In the genomic region with DNA sequence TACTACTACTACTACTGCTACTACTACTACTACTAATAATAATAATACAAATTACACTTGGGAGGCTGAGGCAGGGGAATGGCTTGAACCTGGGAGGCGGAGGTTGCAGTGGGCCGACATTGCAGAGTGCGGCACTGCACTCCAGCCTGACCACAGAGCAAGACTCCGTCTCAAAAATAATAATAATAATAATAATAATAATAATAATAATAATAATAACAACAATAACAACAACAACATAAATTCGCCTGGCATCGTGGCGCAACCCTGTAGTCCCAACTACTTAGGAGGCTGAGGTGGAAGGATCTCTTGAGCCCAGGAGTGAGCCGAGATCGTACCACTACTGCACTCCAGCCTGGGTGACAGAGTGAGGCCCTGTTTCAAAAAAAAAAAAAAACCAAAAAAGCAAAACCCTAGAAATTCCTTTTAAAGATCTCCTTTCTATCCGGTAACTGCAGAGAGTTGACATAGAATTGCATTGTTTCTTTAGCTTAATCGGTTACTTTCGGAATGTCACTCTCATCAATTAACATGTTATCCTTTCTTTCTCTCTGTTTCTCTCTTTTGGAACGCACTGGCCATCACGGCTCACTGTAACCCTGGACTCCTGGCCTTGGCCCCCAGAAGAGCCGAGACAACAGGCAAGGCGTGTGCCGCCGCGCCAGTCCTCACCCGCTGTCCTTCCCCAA, we compare ENCODE assay signal across 8 cellular contexts. TPM values are rescaled to one million over a fixed set of nuclear protein-coding genes. Genes with fewer than 3 reads are reported as not detected.
DNase-seq lines count a peak whose midpoint lies in the region; ATAC-seq and TF ChIP-seq lines count a peak whose summit lies in the region.

No MANE protein-coding gene starts in this region.

- peaks cover 2% of the 10 kb centered on the region for H3K27me3 Mint-ChIP-seq in brain

- H3K27ac ChIP-seq in heart right ventricle (peak overlapping the region; percentile 96 to 100 (median 100)), mesodermal cell (ENCODE audit: low read depth, low read length, severe bottlenecking) (peak overlapping the region; percentile 82), urinary bladder (ENCODE audit: low read depth) (peak overlapping the region; percentile 98)

- intact Hi-C loops in heart right ventricle (cut with DNase I), result loop anchor here in 2 of 10 donors (5.0 to 10.0 kb wide), 2 partner anchors 134 to 137 kb away; a partner anchor contains a TSS
- intact Hi-C loops in left ventricle myocardium superior (cut with micrococcal nuclease), result no loop called here

- WGBS in heart right ventricle, 2 donors, result 35 to 37% methylated on average over 20 of the region's 20 CpGs
- 46 to 47% methylated on average over 12 to 13 of the region's 20 CpGs for WGBS in mesodermal cell (ENCODE audit: insufficient coverage in 2 of 2), 2 experiments
- 42% methylated on average over 20 of the region's 20 CpGs for WGBS in urinary bladder

- H3K9me3 Mint-ChIP-seq in brain, result peaks cover 0 to 6% (median 2%) of the 10 kb centered on the region in 5 experiments

- H3K27ac Mint-ChIP-seq in brain, result peak overlapping the region; percentile 20 to 94 (median 51)

- peaks cover 15% of the 10 kb centered on the region for H3K36me3 Mint-ChIP-seq in brain

- peaks cover 35% of the 10 kb centered on the region for H3K4me1 Mint-ChIP-seq in brain

- ATAC-seq in heart right ventricle, result no peak
- ATAC-seq in left ventricle myocardium superior, result no peak
- no peak for ATAC-seq in GM18511 (IDR thresholded peaks at IDR 0.05; ENCODE audit: unreplicated experiment)
- no peak for ATAC-seq in GM18870 (IDR thresholded peaks at IDR 0.05; ENCODE audit: unreplicated experiment)

- H3K4me1 ChIP-seq in heart right ventricle (peaks cover 0 to 36% (median 22%) of the 10 kb centered on the region in 9 donors), mesodermal cell (ENCODE audit: control insufficient read depth, insufficient read depth, low read length, poor library complexity, severe bottlenecking) (no peaks in the 10 kb centered on the region), urinary bladder (ENCODE audit: insufficient read depth) (no peaks in the 10 kb centered on the region)

- no peak for TF ChIP-seq CTCF in heart right ventricle (IDR thresholded peaks at IDR 0.05)
- no peak for TF ChIP-seq CTCF in brain (conservative IDR thresholded peaks at IDR 0.05)

- H3K36me3 ChIP-seq in heart right ventricle (peaks cover 0 to 21% (median 11%) of the 10 kb centered on the region in 9 donors), mesodermal cell (ENCODE audit: control insufficient read depth, insufficient read depth, low read length) (no peaks in the 10 kb centered on the region), urinary bladder (ENCODE audit: insufficient read depth) (peaks cover 5% of the 10 kb centered on the region)

- no peaks in the 10 kb centered on the region for H3K9me3 ChIP-seq in heart right ventricle
- H3K9me3 ChIP-seq in mesodermal cell (ENCODE audit: control insufficient read depth, low read length), result no peaks in the 10 kb centered on the region

- no peak for DNase-seq in heart right ventricle
- no peak for DNase-seq in left ventricle myocardium superior
- DNase-seq in kidney glomerular epithelial cell (lab: John Stamatoyannopoulos, UW), result no peak

- H3K4me3 Mint-ChIP-seq in brain, result peak overlapping the region; percentile 77 to 88 (median 80)

- H3K4me3 ChIP-seq in heart right ventricle (peak overlapping the region; percentile 68 to 93 (median 80)), mesodermal cell (ENCODE audit: extremely low read depth, insufficient read depth, low read length, poor library complexity, severe bottlenecking) (peak overlapping the region; percentile 50), urinary bladder (ENCODE audit: low read depth, low read length) (peak overlapping the region; percentile 78)

- no peaks in the 10 kb centered on the region for H3K27me3 ChIP-seq in heart right ventricle

RNA-seq across cellular contexts. Expression of a gene that starts 1.0 kb away (rescaled TPM):
- 100 to 1,000 TPM in 9 of 10 donors, 10 to 100 TPM in 1; 97.3 to 188 (median 162) TPM for total RNA-seq in heart right ventricle
- polyA plus RNA-seq in heart right ventricle, result 10 to 100 TPM; 51.1 to 56.7 TPM
- total RNA-seq in left ventricle myocardium superior, result 177 TPM
- 37.0 TPM for polyA plus RNA-seq in brain (ENCODE audit: insufficient read depth, low read depth, low replicate concordance)
- polyA plus RNA-seq in mesodermal cell (2013, experiment 1 of 2), result 21.1 TPM
- 21.1 TPM for polyA plus RNA-seq in mesodermal cell (2013, experiment 2 of 2)
- total RNA-seq in urinary bladder, result 20.8 TPM
- 38.3 TPM for polyA plus RNA-seq in urinary bladder

RNA-seq across cellular contexts. Expression of a gene that starts 49.2 kb away (rescaled TPM):
- total RNA-seq in heart right ventricle (10 to 100 TPM; 26.7 to 38.9 (median 30.4) TPM), left ventricle myocardium superior (27.8 TPM), urinary bladder (52.4 TPM)
- polyA plus RNA-seq in heart right ventricle (10 to 100 TPM; 17.6 to 23.2 TPM), brain (ENCODE audit: insufficient read depth, low read depth, low replicate concordance) (124 TPM), urinary bladder (39.9 TPM)
- 83.5 TPM for polyA plus RNA-seq in mesodermal cell (2013, experiment 1 of 2)
- polyA plus RNA-seq in mesodermal cell (2013, experiment 2 of 2), result 76.4 TPM
